In genomic region chr3:49081429-49081828, GRCh38 we compare ENCODE assay signal across 14 cellular contexts.
"Had no signal": no experiment of that assay in that cellular context is flagged by ENCODE, and none has a peak within 500 bp of the region (broad histone marks: within the 10 kb centered on the region; RNA-seq: fewer than 3 reads in every experiment).

No MANE protein-coding gene starts in this region.

- H3K9me3 Mint-ChIP-seq: activated naive CD8-positive, alpha-beta T cell treated with anti-CD3 and anti-CD28 coated beads, Interleukin-2, amount 10 ng/mL, durations not matched to agents 7 days and 5 days; brain; naive B cell; stimulated activated naive CD8-positive, alpha-beta T cell treated with anti-CD3 and anti-CD28 coated beads, Interleukin-15, Interleukin-2, amounts not matched to agents 100 ng/mL and 50 ng/mL, for 24 hours had no signal

- H3K27ac ChIP-seq: gastrocnemius medialis, pancreas, sigmoid colon, spleen, upper lobe of left lung had no signal

- DNase-seq: activated CD4-positive, alpha-beta T cell treated with anti-CD3 and anti-CD28 coated beads for 1 hour; activated CD4-positive, alpha-beta T cell treated with anti-CD3 and anti-CD28 coated beads, Interleukin-2, amount 50 U/mL, for 4 hours; activated naive CD4-positive, alpha-beta T cell; activated naive CD8-positive, alpha-beta T cell treated with anti-CD3 and anti-CD28 coated beads, Interleukin-2, amount 10 ng/mL, durations not matched to agents 7 days and 5 days; activated T-cell treated with anti-CD3 and anti-CD28 coated beads for 4 hours; effector CD8-positive, alpha-beta T cell; gastrocnemius medialis; naive B cell; pancreas; sigmoid colon; spleen; upper lobe of left lung had no signal

- H3K9me3 ChIP-seq: gastrocnemius medialis, pancreas, sigmoid colon, spleen, upper lobe of left lung had no signal

- H3K4me1 Mint-ChIP-seq: activated naive CD8-positive, alpha-beta T cell treated with anti-CD3 and anti-CD28 coated beads, Interleukin-2, amount 10 ng/mL, durations not matched to agents 7 days and 5 days; brain had no signal

- H3K4me3 Mint-ChIP-seq: activated naive CD8-positive, alpha-beta T cell treated with anti-CD3 and anti-CD28 coated beads, Interleukin-2, amount 10 ng/mL, durations not matched to agents 7 days and 5 days; brain; stimulated activated naive CD8-positive, alpha-beta T cell treated with anti-CD3 and anti-CD28 coated beads, Interleukin-15, Interleukin-2, amounts not matched to agents 100 ng/mL and 50 ng/mL, for 24 hours had no signal

- H3K27ac Mint-ChIP-seq: activated naive CD8-positive, alpha-beta T cell treated with anti-CD3 and anti-CD28 coated beads, Interleukin-2, amount 10 ng/mL, durations not matched to agents 7 days and 5 days had no signal

- H3K27me3 ChIP-seq: gastrocnemius medialis, pancreas, sigmoid colon, spleen, upper lobe of left lung had no signal

- H3K27me3 Mint-ChIP-seq: activated naive CD8-positive, alpha-beta T cell treated with anti-CD3 and anti-CD28 coated beads, Interleukin-2, amount 10 ng/mL, durations not matched to agents 7 days and 5 days; brain; naive B cell; stimulated activated naive CD8-positive, alpha-beta T cell treated with anti-CD3 and anti-CD28 coated beads, Interleukin-15, Interleukin-2, amounts not matched to agents 100 ng/mL and 50 ng/mL, for 24 hours had no signal

- H3K4me1 ChIP-seq: pancreas, upper lobe of left lung had no signal

- H3K4me3 ChIP-seq: gastrocnemius medialis, pancreas, sigmoid colon, spleen, upper lobe of left lung had no signal

- ATAC-seq: gastrocnemius medialis, pancreas had no signal

- H3K36me3 Mint-ChIP-seq: naive B cell had no signal
